In the genomic region with DNA sequence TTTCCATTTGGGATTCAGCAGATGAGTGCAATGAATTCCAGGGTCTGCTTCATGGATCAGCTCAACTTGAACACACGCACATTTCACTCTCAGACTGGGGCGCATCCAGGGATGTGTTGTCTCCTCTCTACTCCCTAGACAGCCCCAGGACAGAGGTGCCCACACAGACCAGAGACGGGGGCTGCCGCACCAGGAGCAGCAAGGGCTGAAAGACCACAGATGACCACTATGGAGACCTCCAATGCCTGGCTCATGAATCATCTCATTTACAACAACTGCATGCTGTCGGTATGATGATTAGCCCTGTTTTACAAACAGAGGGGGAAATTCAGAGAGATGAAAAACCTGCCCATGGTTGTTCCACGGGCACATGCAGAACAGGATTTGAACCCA, we compare ENCODE assay signal across 27 cellular contexts.
"Had no signal": no experiment of that assay in that cellular context is flagged by ENCODE, and none has a peak within 500 bp of the region (broad histone marks: within the 10 kb centered on the region; RNA-seq: fewer than 3 reads in every experiment).

No MANE protein-coding gene starts in this region.

- H3K4me2 ChIP-seq: neural progenitor cell had no signal

- H3K4me3 Mint-ChIP-seq: activated CD4-positive, alpha-beta memory T cell treated with anti-CD3 and anti-CD28 coated beads, Interleukin-2, amount 10 ng/mL, durations not matched to agents 7 days and 5 days; activated CD4-positive, alpha-beta T cell treated with anti-CD3 and anti-CD28 coated beads, Interleukin-2, amount 10 ng/mL, durations not matched to agents 24 days and 14 days; activated naive CD8-positive, alpha-beta T cell treated with anti-CD3 and anti-CD28 coated beads, Interleukin-2, amount 50 U/mL, for 24 hours; central memory CD8-positive, alpha-beta T cell; naive thymus-derived CD8-positive, alpha-beta T cell; neural progenitor cell; stimulated activated naive CD8-positive, alpha-beta T cell treated with anti-CD3 and anti-CD28 coated beads, Interleukin-15, Interleukin-2, amounts not matched to agents 100 ng/mL and 50 ng/mL, for 24 hours had no signal

- H3K36me3 Mint-ChIP-seq: naive thymus-derived CD8-positive, alpha-beta T cell; neural progenitor cell had no signal

- ATAC-seq: activated CD4-positive, CD25-positive, alpha-beta regulatory T cell treated with anti-CD3 and anti-CD28 coated beads, Interleukin-2, amount 50 U/mL, for 24 hours; activated naive CD8-positive, alpha-beta T cell treated with anti-CD3 and anti-CD28 coated beads, Interleukin-2, amount 50 U/mL, for 24 hours; heart right ventricle; left lobe of liver; naive thymus-derived CD8-positive, alpha-beta T cell; upper lobe of right lung had no signal

- H3K9ac ChIP-seq: neural progenitor cell had no signal

- H3K27ac ChIP-seq: breast epithelium, colonic mucosa, dorsolateral prefrontal cortex, esophagus squamous epithelium, heart right ventricle, lower lobe of right lung, neural progenitor cell, prostate gland, spleen, thyroid gland, upper lobe of right lung had no signal

- H3K36me3 ChIP-seq: breast epithelium, colonic mucosa, esophagus squamous epithelium, heart right ventricle, lower lobe of right lung, neural progenitor cell, prostate gland, spleen, thyroid gland, upper lobe of right lung had no signal

- H3K27ac Mint-ChIP-seq: activated CD4-positive, alpha-beta memory T cell treated with anti-CD3 and anti-CD28 coated beads, Interleukin-2, amount 10 ng/mL, durations not matched to agents 7 days and 5 days; activated CD4-positive, alpha-beta T cell treated with anti-CD3 and anti-CD28 coated beads, Interleukin-2, amount 10 ng/mL, durations not matched to agents 24 days and 14 days; activated naive CD8-positive, alpha-beta T cell treated with anti-CD3 and anti-CD28 coated beads, Interleukin-2, amount 50 U/mL, for 24 hours; naive thymus-derived CD8-positive, alpha-beta T cell; neural progenitor cell; stimulated activated naive CD8-positive, alpha-beta T cell treated with anti-CD3 and anti-CD28 coated beads, Interleukin-15, Interleukin-2, amounts not matched to agents 100 ng/mL and 50 ng/mL, for 24 hours had no signal

- H2AFZ ChIP-seq: neural progenitor cell had no signal

- H3K4me1 ChIP-seq: breast epithelium, colonic mucosa, heart right ventricle, lower lobe of right lung, neural progenitor cell, prostate gland, spleen, thyroid gland, upper lobe of right lung had no signal

- H3K9me3 Mint-ChIP-seq: activated CD4-positive, alpha-beta memory T cell treated with anti-CD3 and anti-CD28 coated beads, Interleukin-2, amount 10 ng/mL, durations not matched to agents 7 days and 5 days; activated CD4-positive, alpha-beta T cell treated with anti-CD3 and anti-CD28 coated beads, Interleukin-2, amount 10 ng/mL, durations not matched to agents 24 days and 14 days; activated naive CD8-positive, alpha-beta T cell treated with anti-CD3 and anti-CD28 coated beads, Interleukin-2, amount 50 U/mL, for 24 hours; central memory CD8-positive, alpha-beta T cell; naive thymus-derived CD8-positive, alpha-beta T cell; stimulated activated naive CD8-positive, alpha-beta T cell treated with anti-CD3 and anti-CD28 coated beads, Interleukin-15, Interleukin-2, amounts not matched to agents 100 ng/mL and 50 ng/mL, for 24 hours had no signal

- H3K4me3 ChIP-seq: breast epithelium, colonic mucosa, dorsolateral prefrontal cortex, esophagus squamous epithelium, heart right ventricle, lower lobe of right lung, neural progenitor cell, prostate gland, spleen, thyroid gland, upper lobe of right lung had no signal

- H3K27me3 Mint-ChIP-seq: activated CD4-positive, alpha-beta memory T cell treated with anti-CD3 and anti-CD28 coated beads, Interleukin-2, amount 10 ng/mL, durations not matched to agents 7 days and 5 days; activated CD4-positive, alpha-beta T cell treated with anti-CD3 and anti-CD28 coated beads, Interleukin-2, amount 10 ng/mL, durations not matched to agents 24 days and 14 days; activated naive CD8-positive, alpha-beta T cell treated with anti-CD3 and anti-CD28 coated beads, Interleukin-2, amount 50 U/mL, for 24 hours; stimulated activated naive CD8-positive, alpha-beta T cell treated with anti-CD3 and anti-CD28 coated beads, Interleukin-15, Interleukin-2, amounts not matched to agents 100 ng/mL and 50 ng/mL, for 24 hours had no signal

- H3K27me3 ChIP-seq: breast epithelium, colonic mucosa, esophagus squamous epithelium, neural progenitor cell, thyroid gland, upper lobe of right lung had no signal

- H3K4me1 Mint-ChIP-seq: activated CD4-positive, alpha-beta memory T cell treated with anti-CD3 and anti-CD28 coated beads, Interleukin-2, amount 10 ng/mL, durations not matched to agents 7 days and 5 days; activated CD4-positive, alpha-beta T cell treated with anti-CD3 and anti-CD28 coated beads, Interleukin-2, amount 10 ng/mL, durations not matched to agents 24 days and 14 days; activated naive CD8-positive, alpha-beta T cell treated with anti-CD3 and anti-CD28 coated beads, Interleukin-2, amount 50 U/mL, for 24 hours; central memory CD8-positive, alpha-beta T cell; naive thymus-derived CD8-positive, alpha-beta T cell had no signal

- H3K9me3 ChIP-seq: breast epithelium, colonic mucosa, esophagus squamous epithelium, lower lobe of right lung, prostate gland, thyroid gland, upper lobe of right lung had no signal

- DNase-seq: activated CD4-positive, alpha-beta memory T cell treated with anti-CD3 and anti-CD28 coated beads, Interleukin-2, amount 10 ng/mL, durations not matched to agents 7 days and 5 days; activated CD4-positive, alpha-beta T cell treated with anti-CD3 and anti-CD28 coated beads, Interleukin-2, amount 10 ng/mL, durations not matched to agents 24 days and 14 days; activated effector memory CD4-positive, alpha-beta T cell treated with anti-CD3 and anti-CD28 coated beads, Interleukin-2, amount 50 U/mL, for 16 hours; activated naive CD4-positive, alpha-beta T cell treated with anti-CD3 and anti-CD28 coated beads, Interleukin-2, amount 50 U/mL, for 16 hours; activated naive CD8-positive, alpha-beta T cell treated with anti-CD3 and anti-CD28 coated beads, Interleukin-2, amount 50 U/mL, for 24 hours; aorta; colonic mucosa; dorsolateral prefrontal cortex; esophagus squamous epithelium; heart right ventricle; kidney; lower lobe of right lung; mesendoderm; naive thymus-derived CD8-positive, alpha-beta T cell; spleen; stimulated activated CD4-positive, alpha-beta T cell treated with anti-CD3 and anti-CD28 coated beads, Interleukin-4, amount 100 ng/mL, for 24 hours; substantia nigra; T-helper 2 cell; thyroid gland; upper lobe of right lung had no signal
